Comparison of ENCODE assay signal across 36 cellular contexts in genomic region chr17:41101586-41102259, GRCh38. TPM values are rescaled to one million over a fixed set of nuclear protein-coding genes. Genes with fewer than 3 reads are reported as not detected.
A peak's percentile ranks its signal among the peaks of the same experiment; 100 is the strongest.
DNase-seq lines count a peak whose midpoint lies in the region; ATAC-seq and TF ChIP-seq lines count a peak whose summit lies in the region.
"Had no signal": no experiment of that assay in that cellular context is flagged by ENCODE, and none has a peak within 500 bp of the region (broad histone marks: within the 10 kb centered on the region; RNA-seq: fewer than 3 reads in every experiment).

Gene KRTAP4-16 (minus strand): TSS chr17:41102209. CDS start chr17:41102209, 0 bp downstream.

- H3K9me3 ChIP-seq in HCT116 (ENCODE audit: control insufficient read depth in 1 of 2, insufficient read depth in 1 of 2, low read depth in 1 of 2, low read length in 2 of 2) (no peaks in the 10 kb centered on the region), T-helper 17 cell (ENCODE audit: control insufficient read depth, low read length, poor library complexity, severe bottlenecking) (no peaks in the 10 kb centered on the region)
- H3K9me3 ChIP-seq: heart left ventricle, Peyer's patch, testis had no signal

- H3K4me1 Mint-ChIP-seq in glutamatergic neuron (ENCODE audit: low read depth, unreplicated experiment) = no peaks in the 10 kb centered on the region
- H3K4me1 Mint-ChIP-seq in T-helper 17 cell = peaks cover 9% of the 10 kb centered on the region

- no peak for DNase-seq in HCT116 (ENCODE audit: low read depth, low spot score)
- DNase-seq in NCI-H2227 treated with DMSO at 0.1 percent for 48 hours (lab: John Stamatoyannopoulos, UW) = peak; percentile 2
- DNase-seq in glutamatergic neuron = peak; percentile 23
- DNase-seq in retina = peak; percentile 12
- no peak for DNase-seq in activated gamma-delta T cell (lab: John Stamatoyannopoulos, UW)
- DNase-seq in G401 (ENCODE audit: low spot score) = no peak
- DNase-seq in EL = no peak
- DNase-seq in T-helper 17 cell = no peak
- DNase-seq: activated CD4-positive, alpha-beta T cell treated with anti-CD3 and anti-CD28 coated beads, Interleukin-2, amount 10 ng/mL, durations not matched to agents 7 days and 5 days; activated effector memory CD4-positive, alpha-beta T cell treated with anti-CD3 and anti-CD28 coated beads, Interleukin-2, amount 50 U/mL, for 16 hours; activated naive CD8-positive, alpha-beta T cell treated with anti-CD3 and anti-CD28 coated beads, Interleukin-2, amount 10 ng/mL, durations not matched to agents 7 days and 5 days; activated T-cell treated with anti-CD3 and anti-CD28 coated beads, Interleukin-2, amount 50 U/mL, for 24 hours; aorta; C1 segment of cervical spinal cord; effector memory CD8-positive, alpha-beta T cell; foreskin keratinocyte; GF-D8; heart left ventricle; kidney; naive thymus-derived CD8-positive, alpha-beta T cell; NCI-H1417; NCI-H2029 treated with DMSO at 0.1 percent for 48 hours; NCI-H226; NCI-H69; Peyer's patch; SIG-M5; stimulated activated CD4-positive, alpha-beta T cell treated with anti-CD3 and anti-CD28 coated beads, Interleukin-1b, Interleukin-23, amount 100 ng/mL, for 48 hours; stimulated activated naive CD8-positive, alpha-beta T cell treated with anti-CD3 and anti-CD28 coated beads, Interleukin-15, Interleukin-2, amounts not matched to agents 100 U/mL and 50 U/mL, for 24 hours; testis had no signal

- no peak within 1 kb of the TSS for H2AFZ ChIP-seq in HCT116 (ENCODE audit: low read depth, low read length, poor library complexity, severe bottlenecking)

- RAD21 ChIA-PET in HCT116 (lab: Charles Lee; ENCODE audit: low non-redundant PET in 1 of 2, low total read pairs in 2 of 2, uncharacterized antibody in 2 of 2, unreplicated experiment in 2 of 2) = no interaction called here

- H3K27me3 Mint-ChIP-seq in glutamatergic neuron (ENCODE audit: unreplicated experiment) (peaks cover 3% of the 10 kb centered on the region), T-helper 17 cell (peaks cover 32% of the 10 kb centered on the region)

- no peaks in the 10 kb centered on the region for H3K27me3 ChIP-seq in HCT116 (ENCODE audit: insufficient read depth, low read length)
- H3K27me3 ChIP-seq: cardiac muscle cell, foreskin keratinocyte, Peyer's patch, testis had no signal

- H3K79me2 ChIP-seq in HCT116 (ENCODE audit: insufficient read depth, low read length) = no peaks in the 10 kb centered on the region

- peak within 1 kb of the TSS; percentile 8; the same call in 1 of the 2 replicates for H3K9ac ChIP-seq in HCT116 (ENCODE audit: low read length)

- no TSS peak for BruUV-seq in HCT116 (replicated peaks; lab: Mats Ljungman, UMichigan)

- peak within 1 kb of the TSS; percentile 75 for H3K27ac ChIP-seq in HCT116 (ENCODE audit: low read depth, low read length)
- H3K27ac ChIP-seq: cardiac muscle cell, foreskin keratinocyte, heart left ventricle, Peyer's patch, testis had no signal

- H3K4me3 ChIP-seq in HCT116 (replicated peaks in 1 of 2; ENCODE audit: low read depth in 1 of 2, low read length in 2 of 2) = no peak within 1 kb of the TSS
- H3K4me3 ChIP-seq: cardiac muscle cell, heart left ventricle, Peyer's patch, smooth muscle cell, testis had no signal

- H3K36me3 Mint-ChIP-seq in glutamatergic neuron (ENCODE audit: unreplicated experiment) (peaks cover 24% of the 10 kb centered on the region), T-helper 17 cell (ENCODE audit: low read depth) (peaks cover 4% of the 10 kb centered on the region)
- H3K36me3 Mint-ChIP-seq: activated naive CD8-positive, alpha-beta T cell treated with anti-CD3 and anti-CD28 coated beads, Interleukin-2, amount 10 ng/mL, durations not matched to agents 7 days and 5 days; mesothelial cell of epicardium; naive thymus-derived CD8-positive, alpha-beta T cell had no signal

- peaks cover 21% of the 10 kb centered on the region for H3K9me3 Mint-ChIP-seq in glutamatergic neuron (ENCODE audit: unreplicated experiment)
- H3K9me3 Mint-ChIP-seq: activated CD4-positive, alpha-beta T cell treated with anti-CD3 and anti-CD28 coated beads, Interleukin-2, amount 10 ng/mL, durations not matched to agents 7 days and 5 days; activated naive CD8-positive, alpha-beta T cell treated with anti-CD3 and anti-CD28 coated beads, Interleukin-2, amount 10 ng/mL, durations not matched to agents 7 days and 5 days; activated T-cell treated with anti-CD3 and anti-CD28 coated beads, Interleukin-2, amount 50 U/mL, for 24 hours; effector memory CD8-positive, alpha-beta T cell; mesothelial cell of epicardium; naive thymus-derived CD8-positive, alpha-beta T cell had no signal

- no peaks in the 10 kb centered on the region for H4K20me1 ChIP-seq in HCT116 (ENCODE audit: insufficient read depth)

- no peaks in the 10 kb centered on the region for H3K9me2 ChIP-seq in HCT116 (ENCODE audit: insufficient read depth)

- H3K27ac Mint-ChIP-seq in glutamatergic neuron (ENCODE audit: unreplicated experiment) (no peak within 1 kb of the TSS), T-helper 17 cell (no peak within 1 kb of the TSS)
- H3K27ac Mint-ChIP-seq: activated CD4-positive, alpha-beta T cell treated with anti-CD3 and anti-CD28 coated beads, Interleukin-2, amount 10 ng/mL, durations not matched to agents 7 days and 5 days; activated naive CD8-positive, alpha-beta T cell treated with anti-CD3 and anti-CD28 coated beads, Interleukin-2, amount 10 ng/mL, durations not matched to agents 7 days and 5 days; activated T-cell treated with anti-CD3 and anti-CD28 coated beads, Interleukin-2, amount 50 U/mL, for 24 hours; effector memory CD8-positive, alpha-beta T cell had no signal

- H3K4me3 Mint-ChIP-seq in glutamatergic neuron (ENCODE audit: unreplicated experiment) (no peak within 1 kb of the TSS), T-helper 17 cell (no peak within 1 kb of the TSS)
- H3K4me3 Mint-ChIP-seq: activated CD4-positive, alpha-beta T cell treated with anti-CD3 and anti-CD28 coated beads, Interleukin-2, amount 10 ng/mL, durations not matched to agents 7 days and 5 days; activated naive CD8-positive, alpha-beta T cell treated with anti-CD3 and anti-CD28 coated beads, Interleukin-2, amount 10 ng/mL, durations not matched to agents 7 days and 5 days; activated T-cell treated with anti-CD3 and anti-CD28 coated beads, Interleukin-2, amount 50 U/mL, for 24 hours; effector memory CD8-positive, alpha-beta T cell; mesothelial cell of epicardium; naive thymus-derived CD8-positive, alpha-beta T cell had no signal

- H3K36me3 ChIP-seq in HCT116 (ENCODE audit: control insufficient read depth in 1 of 2, insufficient read depth in 2 of 2, low read length in 2 of 2) = peaks cover 0 to 4% of the 10 kb centered on the region in 2 experiments; a peak in 1 of 4 replicates
- H3K36me3 ChIP-seq: cardiac muscle cell, heart left ventricle, Peyer's patch had no signal

- ATAC-seq in HCT116 (no peak), T-helper 17 cell (no peak)
- ATAC-seq: effector memory CD8-positive, alpha-beta T cell; foreskin keratinocyte; naive thymus-derived CD8-positive, alpha-beta T cell had no signal

- CTCF ChIA-PET in HCT116 (lab: Charles Lee) = no interaction called here

- TF ChIP-seq RAD21 in HCT116 (IDR thresholded peaks at IDR 0.05; ENCODE audit: low read depth) = no peak

- H3K4me2 ChIP-seq in HCT116 (ENCODE audit: low read length) = peak within 1 kb of the TSS; percentile 19; the same call in 1 of the 2 replicates

- peaks cover 13 to 56% of the 10 kb centered on the region in 2 experiments for H3K4me1 ChIP-seq in HCT116 (ENCODE audit: control insufficient read depth in 1 of 2, insufficient read depth in 2 of 2, low read length in 2 of 2)
- H3K4me1 ChIP-seq: heart left ventricle, Peyer's patch, testis had no signal

- POLR2A ChIA-PET in HCT116 (lab: Charles Lee) = no interaction called here

- TF ChIP-seq POLR2A in HCT116 (IDR thresholded peaks at IDR 0.05; ENCODE audit: borderline replicate concordance, extremely low read depth, insufficient read depth, insufficient read length) = no peak

- intact Hi-C loops in HCT116 (cut with micrococcal nuclease) = no loop called here

- TF ChIP-seq CTCF in HCT116 (IDR thresholded peaks at IDR 0.05 in 2 of 3, conservative IDR thresholded peaks at IDR 0.05 in 1 of 3; ENCODE audit: borderline replicate concordance in 1 of 3, insufficient read depth in 1 of 3, low read depth in 2 of 3, low read length in 2 of 3) (no peak), glutamatergic neuron (IDR thresholded peaks at IDR 0.05; ENCODE audit: partially characterized antibody, unreplicated experiment) (no peak)

- in situ Hi-C loops in G401 (cut with HindIII; ENCODE audit: low sequenced_read_pairs) = no loop called here

TF ChIP-seq in HCT116, 20 proteins besides CTCF, POLR2A, EP300 and RAD21:
- no peak for TF ChIP-seq TCF7L2 (IDR thresholded peaks at IDR 0.05; ENCODE audit: borderline replicate concordance, extremely low read depth, insufficient read depth, insufficient read length)
- TF ChIP-seq SP1 (IDR thresholded peaks at IDR 0.05; ENCODE audit: low read depth) = no peak
- no peak for TF ChIP-seq EZH2phosphoT487 (IDR thresholded peaks at IDR 0.05; ENCODE audit: borderline replicate concordance)
- no peak for TF ChIP-seq ZNF274 (IDR thresholded peaks at IDR 0.05; ENCODE audit: low read depth, low read length)
- TF ChIP-seq JUND (IDR thresholded peaks at IDR 0.05) = no peak
- TF ChIP-seq MAX (IDR thresholded peaks at IDR 0.05) = no peak
- no peak for TF ChIP-seq EGR1 (IDR thresholded peaks at IDR 0.05; ENCODE audit: low read depth)
- no peak for TF ChIP-seq CEBPB (IDR thresholded peaks at IDR 0.05; ENCODE audit: low read depth)

RNA-seq across cellular contexts. Expression of gene KRTAP4-16, which starts in this region (rescaled TPM):
- total RNA-seq in HCT116 (2021; ENCODE audit: unreplicated experiment) (not detected), glutamatergic neuron (ENCODE audit: unreplicated experiment) (not detected), T-helper 17 cell (not detected)
- polyA plus RNA-seq in HCT116 (2012) = 0.13 TPM in 1 of 2 replicates, not detected in the other
- not detected in 2 replicates for total RNA-seq in G401 (2014; rRNA removed; shearing (Covaris generic))
- total RNA-seq: activated CD4-positive, alpha-beta T cell treated with anti-CD3 and anti-CD28 coated beads, Interleukin-2, amount 10 ng/mL, durations not matched to agents 7 days and 5 days; activated naive CD8-positive, alpha-beta T cell treated with anti-CD3 and anti-CD28 coated beads, Interleukin-2, amount 10 ng/mL, durations not matched to agents 7 days and 5 days; aorta; cardiac muscle cell; epithelial cell of proximal tubule; foreskin keratinocyte; heart left ventricle; kidney; liver; mesothelial cell of epicardium; naive thymus-derived CD8-positive, alpha-beta T cell; osteocyte; Peyer's patch; smooth muscle cell; testis; ureter had no signal
- polyA plus RNA-seq: aorta; cardiac muscle cell; foreskin keratinocyte; heart left ventricle; liver; naive thymus-derived CD8-positive, alpha-beta T cell; smooth muscle cell had no signal

Comparison
In these comparisons a context has a peak if more than half of its experiments do, and no peak if none do; other contexts are left out.
1. Peak in DNase-seq in glutamatergic neuron; RNA of the gene not detected or under 1 TPM.
2. DNase-seq: peak in NCI-H2227 treated with DMSO at 0.1 percent for 48 hours (single experiment) and retina (single experiment); none in HCT116 (single experiment), activated gamma-delta T cell (single experiment), G401 (single experiment), EL (single experiment) and T-helper 17 cell (0 of 3).